Comparison of ENCODE assay signal across 14 cellular contexts in genomic region chr12:110367209-110367864, GRCh38. TPM values are rescaled to one million over a fixed set of nuclear protein-coding genes. Genes with fewer than 3 reads are reported as not detected.
DNase-seq lines count a peak whose midpoint lies in the region; ATAC-seq and TF ChIP-seq lines count a peak whose summit lies in the region.
"Had no signal": no experiment of that assay in that cellular context is flagged by ENCODE, and none has a peak within 500 bp of the region (broad histone marks: within the 10 kb centered on the region; RNA-seq: fewer than 3 reads in every experiment).

No MANE protein-coding gene starts in this region.

- no peaks in the 10 kb centered on the region for H3K27me3 ChIP-seq in naive thymus-derived CD4-positive, alpha-beta T cell (ENCODE audit: control insufficient read depth in 2 of 2, insufficient read depth in 2 of 2, low read length in 2 of 2)
- H3K27me3 ChIP-seq: SJCRH30 had no signal

- TF ChIP-seq CTCF in coronary artery (IDR thresholded peaks at IDR 0.05) (no peak), nephron (IDR thresholded peaks at IDR 0.05; ENCODE audit: unreplicated experiment in 3 of 3) (no peak)

- POLR2A ChIA-PET in naive thymus-derived CD4-positive, alpha-beta T cell (lab: Charles Lee): no interaction called here

- no peaks in the 10 kb centered on the region for H3K9me3 ChIP-seq in naive thymus-derived CD4-positive, alpha-beta T cell (ENCODE audit: control insufficient read depth in 2 of 3, low read length in 3 of 3)
- H3K9me3 ChIP-seq: SJCRH30 had no signal

- no peaks in the 10 kb centered on the region for H3K36me3 Mint-ChIP-seq in nephron (ENCODE audit: low read depth)
- H3K36me3 Mint-ChIP-seq in naive thymus-derived CD4-positive, alpha-beta T cell: no peaks in the 10 kb centered on the region
- H3K36me3 Mint-ChIP-seq in activated CD8-positive, alpha-beta memory T cell treated with anti-CD3 and anti-CD28 coated beads, Interleukin-2, amount 10 ng/mL, durations not matched to agents 7 days and 5 days: peaks cover 3% of the 10 kb centered on the region

- H3K4me1 ChIP-seq in naive thymus-derived CD4-positive, alpha-beta T cell (ENCODE audit: control insufficient read depth in 2 of 2, insufficient read depth in 2 of 2, low read length in 2 of 2): peaks cover 0 to 4% of the 10 kb centered on the region in 2 donors
- H3K4me1 ChIP-seq: SJCRH30 had no signal

- peaks cover 0 to 22% (median 4%) of the 10 kb centered on the region in 3 experiments for H3K36me3 ChIP-seq in naive thymus-derived CD4-positive, alpha-beta T cell (ENCODE audit: control insufficient read depth in 2 of 3, insufficient read depth in 3 of 3, low read length in 3 of 3)

- no peaks in the 10 kb centered on the region for H3K9me3 Mint-ChIP-seq in nephron
- no peaks in the 10 kb centered on the region for H3K9me3 Mint-ChIP-seq in naive thymus-derived CD4-positive, alpha-beta T cell
- H3K9me3 Mint-ChIP-seq in activated CD8-positive, alpha-beta memory T cell treated with anti-CD3 and anti-CD28 coated beads, Interleukin-2, amount 10 ng/mL, durations not matched to agents 7 days and 5 days (ENCODE audit: low read depth): no peaks in the 10 kb centered on the region
- H3K9me3 Mint-ChIP-seq: activated B cell treated with CpG ODN at 0.5 μM for 24 hours, type B pancreatic cell had no signal

- H3K4me1 Mint-ChIP-seq in nephron: peaks cover 8% of the 10 kb centered on the region
- no peaks in the 10 kb centered on the region for H3K4me1 Mint-ChIP-seq in naive thymus-derived CD4-positive, alpha-beta T cell
- H3K4me1 Mint-ChIP-seq in activated CD8-positive, alpha-beta memory T cell treated with anti-CD3 and anti-CD28 coated beads, Interleukin-2, amount 10 ng/mL, durations not matched to agents 7 days and 5 days: no peaks in the 10 kb centered on the region

- H3K4me3 Mint-ChIP-seq in nephron: no peak overlapping the region
- H3K4me3 Mint-ChIP-seq in naive thymus-derived CD4-positive, alpha-beta T cell: no peak overlapping the region
- H3K4me3 Mint-ChIP-seq in activated CD8-positive, alpha-beta memory T cell treated with anti-CD3 and anti-CD28 coated beads, Interleukin-2, amount 10 ng/mL, durations not matched to agents 7 days and 5 days: no peak overlapping the region
- H3K4me3 Mint-ChIP-seq: activated B cell treated with CpG ODN at 0.5 μM for 24 hours, type B pancreatic cell had no signal

- DNase-seq in AG08396 (ENCODE audit: low spot score): peak; percentile 40
- peak; percentile 48 for DNase-seq in NCI-H69 (lab: John Stamatoyannopoulos, UW)
- DNase-seq in coronary artery (ENCODE audit: low spot score): no peak
- DNase-seq in naive thymus-derived CD4-positive, alpha-beta T cell: no peak
- DNase-seq in activated CD8-positive, alpha-beta memory T cell treated with anti-CD3 and anti-CD28 coated beads, Interleukin-2, amount 10 ng/mL, durations not matched to agents 7 days and 5 days: no peak
- DNase-seq: activated B cell treated with CpG ODN at 0.5 μM for 24 hours, GM23248, NCI-H510A, SJCRH30 had no signal

- ATAC-seq in naive thymus-derived CD4-positive, alpha-beta T cell: no peak
- ATAC-seq in GM21723 (IDR thresholded peaks at IDR 0.05; ENCODE audit: unreplicated experiment) (no peak), HG02870 (IDR thresholded peaks at IDR 0.05; ENCODE audit: unreplicated experiment) (no peak)
- no peak for ATAC-seq in activated CD8-positive, alpha-beta memory T cell treated with anti-CD3 and anti-CD28 coated beads, Interleukin-2, amount 10 ng/mL, durations not matched to agents 7 days and 5 days

- no peak overlapping the region for H3K4me3 ChIP-seq in coronary artery
- H3K4me3 ChIP-seq in naive thymus-derived CD4-positive, alpha-beta T cell (ENCODE audit: low read length): no peak overlapping the region
- H3K4me3 ChIP-seq: GM23248, SJCRH30, skin epidermis had no signal

- H3K27ac ChIP-seq in coronary artery: peak overlapping the region; percentile 47 to 54
- H3K27ac ChIP-seq in naive thymus-derived CD4-positive, alpha-beta T cell (ENCODE audit: low read depth, low read length): no peak overlapping the region
- H3K27ac ChIP-seq: GM23248, SJCRH30 had no signal

- CTCF ChIA-PET in naive thymus-derived CD4-positive, alpha-beta T cell (lab: Charles Lee): no interaction called here
- CTCF ChIA-PET in activated CD8-positive, alpha-beta memory T cell treated with anti-CD3 and anti-CD28 coated beads, Interleukin-2, amount 10 ng/mL, durations not matched to agents 7 days and 5 days (lab: Charles Lee): interaction anchor here (1.1 kb wide), 1 partner anchor 83 kb away, joined by 3 read pairs; the partner anchor contains the start of gene ARPC3

- H3K27ac Mint-ChIP-seq in nephron: peak overlapping the region; percentile 89 to 96 (median 95)
- H3K27ac Mint-ChIP-seq in naive thymus-derived CD4-positive, alpha-beta T cell: no peak overlapping the region
- H3K27ac Mint-ChIP-seq in activated CD8-positive, alpha-beta memory T cell treated with anti-CD3 and anti-CD28 coated beads, Interleukin-2, amount 10 ng/mL, durations not matched to agents 7 days and 5 days: no peak overlapping the region
- H3K27ac Mint-ChIP-seq: activated B cell treated with CpG ODN at 0.5 μM for 24 hours, type B pancreatic cell had no signal

- H3K27me3 Mint-ChIP-seq in nephron (ENCODE audit: low read depth): no peaks in the 10 kb centered on the region
- H3K27me3 Mint-ChIP-seq in naive thymus-derived CD4-positive, alpha-beta T cell: no peaks in the 10 kb centered on the region
- no peaks in the 10 kb centered on the region for H3K27me3 Mint-ChIP-seq in activated CD8-positive, alpha-beta memory T cell treated with anti-CD3 and anti-CD28 coated beads, Interleukin-2, amount 10 ng/mL, durations not matched to agents 7 days and 5 days
- H3K27me3 Mint-ChIP-seq: activated B cell treated with CpG ODN at 0.5 μM for 24 hours, type B pancreatic cell had no signal

- intact Hi-C loops in naive thymus-derived CD4-positive, alpha-beta T cell (cut with micrococcal nuclease): no loop called here

RNA-seq across cellular contexts. Expression of gene ANAPC7, which starts 36.2 kb away (rescaled TPM):
- 10 to 100 TPM; 40.9 to 71.7 (median 59.7) TPM for total RNA-seq in naive thymus-derived CD4-positive, alpha-beta T cell
- 10 to 100 TPM; 26.6 to 28.3 TPM for polyA plus RNA-seq in naive thymus-derived CD4-positive, alpha-beta T cell
- 10 to 100 TPM; 55.3 to 74.9 TPM for total RNA-seq in activated CD8-positive, alpha-beta memory T cell treated with anti-CD3 and anti-CD28 coated beads, Interleukin-2, amount 10 ng/mL, durations not matched to agents 7 days and 5 days

Comparison
In these comparisons a context has a peak if more than half of its experiments do, and no peak if none do; other contexts are left out.
1. DNase-seq: peak in AG08396 (single experiment) and NCI-H69 (single experiment); none in coronary artery (single experiment), naive thymus-derived CD4-positive, alpha-beta T cell (0 of 9) and activated CD8-positive, alpha-beta memory T cell treated with anti-CD3 and anti-CD28 coated beads, Interleukin-2, amount 10 ng/mL, durations not matched to agents 7 days and 5 days (single experiment).
2. H3K27ac Mint-ChIP-seq: peak in nephron (3 of 3); none in naive thymus-derived CD4-positive, alpha-beta T cell (0 of 9) and activated CD8-positive, alpha-beta memory T cell treated with anti-CD3 and anti-CD28 coated beads, Interleukin-2, amount 10 ng/mL, durations not matched to agents 7 days and 5 days (single experiment).